Comparison of ENCODE assay signal across 2 cellular contexts in genomic region chr6:138258197-138258596, GRCh38.
TF ChIP-seq lines count a peak whose summit lies in the region.

No MANE protein-coding gene starts in this region.

TF ChIP-seq in HepG2, 621 proteins besides CTCF, POLR2A, EP300 and RAD21 (continues in another document):
- no peak for TF ChIP-seq KLF15 (CRISPR knock-in tag; IDR thresholded peaks at IDR 0.05; ENCODE audit: borderline replicate concordance)
- no peak for TF ChIP-seq ZNF572 (CRISPR knock-in tag; IDR thresholded peaks at IDR 0.05)
- TF ChIP-seq, protein P1, sequence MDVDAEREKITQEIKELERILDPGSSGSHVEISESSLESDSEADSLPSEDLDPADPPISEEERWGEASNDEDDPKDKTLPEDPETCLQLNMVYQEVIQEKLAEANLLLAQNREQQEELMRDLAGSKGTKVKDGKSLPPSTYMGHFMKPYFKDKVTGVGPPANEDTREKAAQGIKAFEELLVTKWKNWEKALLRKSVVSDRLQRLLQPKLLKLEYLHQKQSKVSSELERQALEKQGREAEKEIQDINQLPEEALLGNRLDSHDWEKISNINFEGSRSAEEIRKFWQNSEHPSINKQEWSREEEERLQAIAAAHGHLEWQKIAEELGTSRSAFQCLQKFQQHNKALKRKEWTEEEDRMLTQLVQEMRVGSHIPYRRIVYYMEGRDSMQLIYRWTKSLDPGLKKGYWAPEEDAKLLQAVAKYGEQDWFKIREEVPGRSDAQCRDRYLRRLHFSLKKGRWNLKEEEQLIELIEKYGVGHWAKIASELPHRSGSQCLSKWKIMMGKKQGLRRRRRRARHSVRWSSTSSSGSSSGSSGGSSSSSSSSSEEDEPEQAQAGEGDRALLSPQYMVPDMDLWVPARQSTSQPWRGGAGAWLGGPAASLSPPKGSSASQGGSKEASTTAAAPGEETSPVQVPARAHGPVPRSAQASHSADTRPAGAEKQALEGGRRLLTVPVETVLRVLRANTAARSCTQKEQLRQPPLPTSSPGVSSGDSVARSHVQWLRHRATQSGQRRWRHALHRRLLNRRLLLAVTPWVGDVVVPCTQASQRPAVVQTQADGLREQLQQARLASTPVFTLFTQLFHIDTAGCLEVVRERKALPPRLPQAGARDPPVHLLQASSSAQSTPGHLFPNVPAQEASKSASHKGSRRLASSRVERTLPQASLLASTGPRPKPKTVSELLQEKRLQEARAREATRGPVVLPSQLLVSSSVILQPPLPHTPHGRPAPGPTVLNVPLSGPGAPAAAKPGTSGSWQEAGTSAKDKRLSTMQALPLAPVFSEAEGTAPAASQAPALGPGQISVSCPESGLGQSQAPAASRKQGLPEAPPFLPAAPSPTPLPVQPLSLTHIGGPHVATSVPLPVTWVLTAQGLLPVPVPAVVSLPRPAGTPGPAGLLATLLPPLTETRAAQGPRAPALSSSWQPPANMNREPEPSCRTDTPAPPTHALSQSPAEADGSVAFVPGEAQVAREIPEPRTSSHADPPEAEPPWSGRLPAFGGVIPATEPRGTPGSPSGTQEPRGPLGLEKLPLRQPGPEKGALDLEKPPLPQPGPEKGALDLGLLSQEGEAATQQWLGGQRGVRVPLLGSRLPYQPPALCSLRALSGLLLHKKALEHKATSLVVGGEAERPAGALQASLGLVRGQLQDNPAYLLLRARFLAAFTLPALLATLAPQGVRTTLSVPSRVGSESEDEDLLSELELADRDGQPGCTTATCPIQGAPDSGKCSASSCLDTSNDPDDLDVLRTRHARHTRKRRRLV (CRISPR knock-in tag; IDR thresholded peaks at IDR 0.05), result peak; percentile 66; the same call in 1 of the 2 replicates
- 0 out of 2 replicates have a peak, but pooled peaks have one; percentile 17 for TF ChIP-seq HDAC2 (CRISPR knock-in tag; IDR thresholded peaks at IDR 0.05)
- 0 out of 2 replicates have a peak, but pooled peaks have one; percentile 23 for TF ChIP-seq ZMYM4 (CRISPR knock-in tag; IDR thresholded peaks at IDR 0.05)
- peak; percentile 66; the same call in 1 of the 2 replicates for TF ChIP-seq KDM1A (CRISPR knock-in tag; IDR thresholded peaks at IDR 0.05)
- no peak for TF ChIP-seq HOXA7 (CRISPR knock-in tag; IDR thresholded peaks at IDR 0.05)
- no peak for TF ChIP-seq LCORL (IDR thresholded peaks at IDR 0.05)
- TF ChIP-seq LCORL (CRISPR knock-in tag; IDR thresholded peaks at IDR 0.05), result no peak
- TF ChIP-seq TBX3 (IDR thresholded peaks at IDR 0.05; ENCODE audit: borderline replicate concordance), result no peak
- no peak for TF ChIP-seq ZNF761 (CRISPR knock-in tag; conservative IDR thresholded peaks at IDR 0.05)
- TF ChIP-seq HNRNPLL (IDR thresholded peaks at IDR 0.05; ENCODE audit: low read depth, low read length, poor library complexity, severe bottlenecking), result no peak
- TF ChIP-seq TAF1 (CRISPR knock-in tag; IDR thresholded peaks at IDR 0.05), result no peak
- TF ChIP-seq ZBTB1 (CRISPR knock-in tag; IDR thresholded peaks at IDR 0.05; ENCODE audit: borderline replicate concordance), result no peak
- TF ChIP-seq, protein P2, sequence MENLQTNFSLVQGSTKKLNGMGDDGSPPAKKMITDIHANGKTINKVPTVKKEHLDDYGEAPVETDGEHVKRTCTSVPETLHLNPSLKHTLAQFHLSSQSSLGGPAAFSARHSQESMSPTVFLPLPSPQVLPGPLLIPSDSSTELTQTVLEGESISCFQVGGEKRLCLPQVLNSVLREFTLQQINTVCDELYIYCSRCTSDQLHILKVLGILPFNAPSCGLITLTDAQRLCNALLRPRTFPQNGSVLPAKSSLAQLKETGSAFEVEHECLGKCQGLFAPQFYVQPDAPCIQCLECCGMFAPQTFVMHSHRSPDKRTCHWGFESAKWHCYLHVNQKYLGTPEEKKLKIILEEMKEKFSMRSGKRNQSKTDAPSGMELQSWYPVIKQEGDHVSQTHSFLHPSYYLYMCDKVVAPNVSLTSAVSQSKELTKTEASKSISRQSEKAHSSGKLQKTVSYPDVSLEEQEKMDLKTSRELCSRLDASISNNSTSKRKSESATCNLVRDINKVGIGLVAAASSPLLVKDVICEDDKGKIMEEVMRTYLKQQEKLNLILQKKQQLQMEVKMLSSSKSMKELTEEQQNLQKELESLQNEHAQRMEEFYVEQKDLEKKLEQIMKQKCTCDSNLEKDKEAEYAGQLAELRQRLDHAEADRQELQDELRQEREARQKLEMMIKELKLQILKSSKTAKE (CRISPR knock-in tag; IDR thresholded peaks at IDR 0.05; ENCODE audit: borderline replicate concordance), result no peak
- no peak for TF ChIP-seq ZNF605 (CRISPR knock-in tag; IDR thresholded peaks at IDR 0.05)
- peak; percentile 85; the same call in 1 of the 2 replicates for TF ChIP-seq ADNP (CRISPR knock-in tag; IDR thresholded peaks at IDR 0.05)
- no peak for TF ChIP-seq ZNF256 (CRISPR knock-in tag; conservative IDR thresholded peaks at IDR 0.05)
- no peak for TF ChIP-seq ZNF777 (CRISPR knock-in tag; IDR thresholded peaks at IDR 0.05)
- TF ChIP-seq ZMYM3 (CRISPR knock-in tag; IDR thresholded peaks at IDR 0.05), result peak; percentile 95
- TF ChIP-seq ARNT (IDR thresholded peaks at IDR 0.05), result no peak
- TF ChIP-seq, protein P3, sequence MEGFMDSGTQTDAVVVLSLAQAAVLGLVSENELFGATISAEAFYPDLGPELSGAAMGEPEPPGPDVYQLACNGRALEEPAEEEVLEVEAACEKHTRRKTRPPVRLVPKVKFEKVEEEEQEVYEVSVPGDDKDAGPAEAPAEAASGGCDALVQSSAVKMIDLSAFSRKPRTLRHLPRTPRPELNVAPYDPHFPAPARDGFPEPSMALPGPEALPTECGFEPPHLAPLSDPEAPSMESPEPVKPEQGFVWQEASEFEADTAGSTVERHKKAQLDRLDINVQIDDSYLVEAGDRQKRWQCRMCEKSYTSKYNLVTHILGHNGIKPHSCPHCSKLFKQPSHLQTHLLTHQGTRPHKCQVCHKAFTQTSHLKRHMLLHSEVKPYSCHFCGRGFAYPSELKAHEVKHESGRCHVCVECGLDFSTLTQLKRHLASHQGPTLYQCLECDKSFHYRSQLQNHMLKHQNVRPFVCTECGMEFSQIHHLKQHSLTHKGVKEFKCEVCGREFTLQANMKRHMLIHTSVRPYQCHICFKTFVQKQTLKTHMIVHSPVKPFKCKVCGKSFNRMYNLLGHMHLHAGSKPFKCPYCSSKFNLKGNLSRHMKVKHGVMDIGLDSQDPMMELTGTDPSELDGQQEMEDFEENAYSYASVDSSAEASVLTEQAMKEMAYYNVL (CRISPR knock-in tag; IDR thresholded peaks at IDR 0.05; ENCODE audit: borderline replicate concordance), result no peak
- TF ChIP-seq GATA4 (IDR thresholded peaks at IDR 0.05; ENCODE audit: borderline replicate concordance, low read depth), result no peak
- no peak for TF ChIP-seq ZFX (CRISPR knock-in tag; IDR thresholded peaks at IDR 0.05; ENCODE audit: low read depth)
- TF ChIP-seq HIVEP1 (CRISPR knock-in tag; IDR thresholded peaks at IDR 0.05), result no peak

TF ChIP-seq in K562, 482 proteins besides CTCF, POLR2A, EP300 and RAD21:
- TF ChIP-seq RBM25 (IDR thresholded peaks at IDR 0.05; ENCODE audit: low read depth, low read length, severe bottlenecking) (peak; percentile 71), ETS2 (tag; IDR thresholded peaks at IDR 0.05; ENCODE audit: borderline replicate concordance, poor library complexity, severe bottlenecking) (no peak)
